In genomic region chr5:78806544-78806943, GRCh38 we compare ENCODE assay signal across 13 cellular contexts.
A peak's percentile ranks its signal among the peaks of the same experiment; 100 is the strongest.
DNase-seq lines count a peak whose midpoint lies in the region; TF ChIP-seq lines count a peak whose summit lies in the region.
"Had no signal": no experiment of that assay in that cellular context is flagged by ENCODE, and none has a peak within 500 bp of the region (broad histone marks: within the 10 kb centered on the region; RNA-seq: fewer than 3 reads in every experiment).

No MANE protein-coding gene starts in this region.

- H3K4me3 ChIP-seq in fibroblast of the aortic adventitia (ENCODE audit: low read depth, low read length) (no peak overlapping the region), skeletal muscle satellite cell (ENCODE audit: low read length) (no peak overlapping the region)
- no peak overlapping the region for H3K4me3 ChIP-seq in CD8-positive, alpha-beta memory T cell (ENCODE audit: low read length)
- H3K4me3 ChIP-seq: gastrocnemius medialis had no signal

- POLR2A ChIA-PET in CD8-positive, alpha-beta memory T cell (lab: Charles Lee): no interaction called here

- H3K4me1 ChIP-seq in skeletal muscle satellite cell (ENCODE audit: control insufficient read depth, insufficient read depth, low read length): peaks cover 52% of the 10 kb centered on the region
- H3K4me1 ChIP-seq in CD8-positive, alpha-beta memory T cell (ENCODE audit: insufficient read depth, low read length): no peaks in the 10 kb centered on the region

- peak overlapping the region; percentile 31 for H3K9ac ChIP-seq in skeletal muscle satellite cell (ENCODE audit: low read depth, low read length)

- no peak overlapping the region for H3K4me3 Mint-ChIP-seq in CD8-positive, alpha-beta memory T cell
- H3K4me3 Mint-ChIP-seq: activated naive CD4-positive, alpha-beta T cell treated with anti-CD3 and anti-CD28 coated beads for 36 hours; natural killer cell treated with Interleukin-12 subunit alpha and Interleukin-12 subunit beta and Interleukin-15 and Interleukin-18, amount 100 ng/mL, for 72 hours had no signal

- no peak overlapping the region for H3K27ac Mint-ChIP-seq in CD8-positive, alpha-beta memory T cell
- H3K27ac Mint-ChIP-seq: activated naive CD4-positive, alpha-beta T cell treated with anti-CD3 and anti-CD28 coated beads for 36 hours; natural killer cell treated with Interleukin-12 subunit alpha and Interleukin-12 subunit beta and Interleukin-15 and Interleukin-18, amount 100 ng/mL, for 72 hours had no signal

- TF ChIP-seq CTCF in fibroblast of the aortic adventitia (IDR thresholded peaks at IDR 0.05; ENCODE audit: insufficient read depth, low read length): no peak

- H3K4me2 ChIP-seq in skeletal muscle satellite cell (ENCODE audit: low read length): peak overlapping the region; percentile 24

- H3K9me3 Mint-ChIP-seq in CD8-positive, alpha-beta memory T cell: peaks cover 0 to 5% (median 3%) of the 10 kb centered on the region in 5 donors
- H3K9me3 Mint-ChIP-seq: natural killer cell treated with Interleukin-12 subunit alpha and Interleukin-12 subunit beta and Interleukin-15 and Interleukin-18, amount 100 ng/mL, for 72 hours had no signal

- CTCF ChIA-PET in CD8-positive, alpha-beta memory T cell (lab: Charles Lee): interaction anchor here (1.4 kb wide), 1 partner anchor 15 kb away, joined by 3 read pairs; no protein-coding TSS in a partner anchor

- no peaks in the 10 kb centered on the region for H3K27me3 ChIP-seq in skeletal muscle satellite cell (ENCODE audit: control insufficient read depth, insufficient read depth, low read length)
- no peaks in the 10 kb centered on the region for H3K27me3 ChIP-seq in CD8-positive, alpha-beta memory T cell (ENCODE audit: insufficient read depth, low read length, poor library complexity, severe bottlenecking)
- H3K27me3 ChIP-seq: gastrocnemius medialis had no signal

- no peaks in the 10 kb centered on the region for H3K36me3 ChIP-seq in skeletal muscle satellite cell (ENCODE audit: insufficient read depth, low read length)
- H3K36me3 ChIP-seq in CD8-positive, alpha-beta memory T cell (ENCODE audit: insufficient read depth, low read length): no peaks in the 10 kb centered on the region
- H3K36me3 ChIP-seq: gastrocnemius medialis had no signal

- H3K36me3 Mint-ChIP-seq in CD8-positive, alpha-beta memory T cell: peaks cover 4 to 16% (median 5%) of the 10 kb centered on the region in 3 donors

- DNase-seq in HCEC 1CT: peak; percentile 92
- DNase-seq in SW 1271 (lab: John Stamatoyannopoulos, UW): peak; percentile 47 to 69
- peak; percentile 59 for DNase-seq in fibroblast of the aortic adventitia (ENCODE audit: low read depth)
- no peak for DNase-seq in COLO829 (ENCODE audit: low spot score)
- DNase-seq in activated CD8-positive, alpha-beta memory T cell treated with anti-CD3 and anti-CD28 coated beads, Interleukin-2, amount 50 U/mL, for 4 hours: no peak
- no peak for DNase-seq in CD8-positive, alpha-beta memory T cell
- DNase-seq: activated naive CD4-positive, alpha-beta T cell treated with anti-CD3 and anti-CD28 coated beads for 36 hours; cerebellar nuclear complex; gastrocnemius medialis; NCI-H510A treated with DMSO at 0.1 percent for 48 hours; small intestine had no signal

- H3K4me1 Mint-ChIP-seq in CD8-positive, alpha-beta memory T cell: no peaks in the 10 kb centered on the region

- no peaks in the 10 kb centered on the region for H3K9me3 ChIP-seq in skeletal muscle satellite cell (replicated peaks; ENCODE audit: low read length)
- H3K9me3 ChIP-seq in CD8-positive, alpha-beta memory T cell (ENCODE audit: low read length): no peaks in the 10 kb centered on the region
- H3K9me3 ChIP-seq: gastrocnemius medialis had no signal

- H3K27me3 Mint-ChIP-seq in CD8-positive, alpha-beta memory T cell: no peaks in the 10 kb centered on the region
- H3K27me3 Mint-ChIP-seq: natural killer cell treated with Interleukin-12 subunit alpha and Interleukin-12 subunit beta and Interleukin-15 and Interleukin-18, amount 100 ng/mL, for 72 hours had no signal

- H3K27ac ChIP-seq in CD8-positive, alpha-beta memory T cell (ENCODE audit: low read depth, low read length): no peak overlapping the region
- H3K27ac ChIP-seq: gastrocnemius medialis had no signal

Comparison
In these comparisons a context has a peak if more than half of its experiments do, and no peak if none do; other contexts are left out.
1. DNase-seq: peak in HCEC 1CT (single experiment), SW 1271 (2 of 2) and fibroblast of the aortic adventitia (single experiment); none in COLO829 (single experiment), activated CD8-positive, alpha-beta memory T cell treated with anti-CD3 and anti-CD28 coated beads, Interleukin-2, amount 50 U/mL, for 4 hours (single experiment) and CD8-positive, alpha-beta memory T cell (0 of 5).